33 cellular contexts compared by ENCODE assay signal in the genomic region with DNA sequence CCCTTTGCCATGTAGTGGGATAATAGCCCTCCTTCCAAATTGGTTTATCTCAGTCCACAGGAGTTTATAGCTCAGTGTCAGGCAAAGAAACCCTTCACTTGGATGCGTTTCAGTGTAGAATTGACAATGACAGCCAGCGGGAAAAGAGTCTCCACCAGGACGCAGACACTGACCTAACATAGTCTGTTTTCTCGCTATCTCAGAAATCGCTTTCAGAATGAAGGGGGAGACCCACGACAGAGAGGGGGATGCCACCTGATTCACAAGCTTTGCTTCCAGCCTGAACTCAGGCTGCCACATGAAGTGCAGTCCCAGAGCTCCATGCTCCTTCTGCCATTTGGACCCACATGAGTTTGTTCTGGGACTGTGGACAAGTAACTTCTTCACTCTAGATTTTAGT. TPM values are rescaled to one million over a fixed set of nuclear protein-coding genes. Genes with fewer than 3 reads are reported as not detected.
"Had no signal": no experiment of that assay in that cellular context is flagged by ENCODE, and none has a peak within 500 bp of the region (broad histone marks: within the 10 kb centered on the region; RNA-seq: fewer than 3 reads in every experiment).

No MANE protein-coding gene starts in this region.

- ATAC-seq: activated CD8-positive, alpha-beta T cell treated with anti-CD3 and anti-CD28 coated beads for 36 hours; activated naive CD4-positive, alpha-beta T cell treated with anti-CD3 and anti-CD28 coated beads, Interleukin-2, amount 50 U/mL, for 72 hours; activated T-cell treated with anti-CD3 and anti-CD28 coated beads, Interleukin-2, amount 50 U/mL, for 4 hours; activated T-cell treated with anti-CD3 and anti-CD28 coated beads, Interleukin-2, amount 50 U/mL, for 72 hours; activated T-helper 17 cell treated with anti-CD3 and anti-CD28 coated beads, Interleukin-2, amount 50 U/mL, for 72 hours; body of pancreas had no signal

- H3K4me1 ChIP-seq: adrenal gland, body of pancreas, breast epithelium had no signal

- DNase-seq: activated B cell treated with CpG ODN at 0.5 μM for 24 hours; activated CD4-positive, alpha-beta memory T cell treated with anti-CD3 and anti-CD28 coated beads for 36 hours; activated CD4-positive, alpha-beta T cell treated with anti-CD3 and anti-CD28 coated beads for 4 hours; activated CD4-positive, alpha-beta T cell treated with anti-CD3 and anti-CD28 coated beads, Interleukin-2, amount 50 U/mL, for 1 hour; activated CD4-positive, alpha-beta T cell treated with anti-CD3 and anti-CD28 coated beads, Interleukin-2, amount 50 U/mL, for 4 hours; activated CD4-positive, CD25-positive, alpha-beta regulatory T cell treated with anti-CD3 and anti-CD28 coated beads, Interleukin-2, amount 50 U/mL, for 72 hours; activated CD8-positive, alpha-beta memory T cell treated with anti-CD3 and anti-CD28 coated beads, Interleukin-2, amount 50 U/mL, for 4 hours; activated effector memory CD4-positive, alpha-beta T cell treated with anti-CD3 and anti-CD28 coated beads, Interleukin-2, amount 50 U/mL, for 16 hours; activated gamma-delta T cell treated with Interleukin-2 at 50 U/mL for 16 hours; activated naive CD4-positive, alpha-beta T cell; activated naive CD4-positive, alpha-beta T cell treated with anti-CD3 and anti-CD28 coated beads for 36 hours; activated naive CD4-positive, alpha-beta T cell treated with anti-CD3 and anti-CD28 coated beads, Interleukin-2, amount 50 U/mL, for 16 hours; activated naive CD8-positive, alpha-beta T cell treated with anti-CD3 and anti-CD28 coated beads for 36 hours; activated T-cell treated with anti-CD3 and anti-CD28 coated beads for 4 hours; activated T-cell treated with anti-CD3 and anti-CD28 coated beads, Interleukin-2, amount 50 U/mL, for 1 hour; activated T-cell treated with anti-CD3 and anti-CD28 coated beads, Interleukin-2, amount 50 U/mL, for 4 hours; activated T-cell treated with anti-CD3 and anti-CD28 coated beads, Interleukin-2, amount 50 U/mL, for 72 hours; amniotic stem cell; aorta; body of pancreas; brain microvascular endothelial cell; central memory CD4-positive, alpha-beta T cell; T-helper 1 cell; T-helper 2 cell; T-helper 9 cell had no signal

- H3K27me3 ChIP-seq: adrenal gland, body of pancreas, brain microvascular endothelial cell had no signal

- H3K36me3 ChIP-seq: adrenal gland, brain microvascular endothelial cell, breast epithelium had no signal

- H3K9me3 ChIP-seq: adrenal gland, body of pancreas, breast epithelium had no signal

- H3K27ac ChIP-seq: adrenal gland, body of pancreas, brain microvascular endothelial cell, breast epithelium, VCaP had no signal

- H3K4me3 ChIP-seq: adrenal gland, body of pancreas, breast epithelium had no signal

RNA-seq across cellular contexts. Expression of a gene that starts 43.6 kb away (rescaled TPM):
- total RNA-seq: activated B cell treated with CpG ODN at 0.5 μM for 24 hours; activated CD4-positive, alpha-beta memory T cell treated with anti-CD3 and anti-CD28 coated beads for 36 hours; activated CD4-positive, alpha-beta T cell treated with anti-CD3 and anti-CD28 coated beads, Interleukin-2, amount 10 ng/mL, durations not matched to agents 24 days and 14 days; activated CD8-positive, alpha-beta T cell treated with anti-CD3 and anti-CD28 coated beads for 36 hours; aorta; cardiac septum had no signal
- polyA plus RNA-seq: aorta had no signal
